In genomic region chr1:154567386-154568164, GRCh38 we compare ENCODE assay signal across 8 cellular contexts. TPM values are rescaled to one million over a fixed set of nuclear protein-coding genes. Genes with fewer than 3 reads are reported as not detected.
DNase-seq lines count a peak whose midpoint lies in the region; ATAC-seq and TF ChIP-seq lines count a peak whose summit lies in the region.

Gene CHRNB2, plus strand, starts transcription at chr1:154567778. Its CDS starts 267 bp downstream, at chr1:154568045.

- H3K9me3 Mint-ChIP-seq in activated T-cell treated with anti-CD3 and anti-CD28 coated beads, Interleukin-2, amount 50 U/mL, for 72 hours, result no peaks in the 10 kb centered on the region
- H3K9me3 Mint-ChIP-seq in neural crest cell, result no peaks in the 10 kb centered on the region
- no peaks in the 10 kb centered on the region for H3K9me3 Mint-ChIP-seq in stimulated activated naive CD8-positive, alpha-beta T cell treated with anti-CD3 and anti-CD28 coated beads, Interleukin-15, amount 100 ng/mL, for 72 hours

- H3K9ac ChIP-seq in NT2/D1 (ENCODE audit: insufficient read length, low read depth), result peak within 1 kb of the TSS; percentile 73

- no peak for TF ChIP-seq CTCF in fibroblast of mammary gland (conservative IDR thresholded peaks at IDR 0.05; ENCODE audit: control insufficient read depth, insufficient read depth, low read depth, low read length)
- TF ChIP-seq CTCF in neural crest cell (conservative IDR thresholded peaks at IDR 0.05), result no peak

- peak; percentile 88 for ATAC-seq in activated T-cell treated with anti-CD3 and anti-CD28 coated beads, Interleukin-2, amount 50 U/mL, for 72 hours (replicated peaks in 1 of 2)
- peak; percentile 91 for ATAC-seq in stimulated activated naive CD8-positive, alpha-beta T cell treated with anti-CD3 and anti-CD28 coated beads, Interleukin-15, amount 100 ng/mL, for 72 hours
- ATAC-seq in GM21367 (IDR thresholded peaks at IDR 0.05; ENCODE audit: unreplicated experiment), result no peak

- peaks cover 29% of the 10 kb centered on the region for H3K27me3 Mint-ChIP-seq in activated T-cell treated with anti-CD3 and anti-CD28 coated beads, Interleukin-2, amount 50 U/mL, for 72 hours (ENCODE audit: low read depth)
- H3K27me3 Mint-ChIP-seq in neural crest cell (ENCODE audit: low read depth), result peaks cover 33% of the 10 kb centered on the region
- peaks cover 33% of the 10 kb centered on the region for H3K27me3 Mint-ChIP-seq in stimulated activated naive CD8-positive, alpha-beta T cell treated with anti-CD3 and anti-CD28 coated beads, Interleukin-15, amount 100 ng/mL, for 72 hours

- peaks cover 45% of the 10 kb centered on the region for H3K27me3 ChIP-seq in NT2/D1 (ENCODE audit: insufficient read depth, insufficient read length)

- H3K36me3 Mint-ChIP-seq in activated T-cell treated with anti-CD3 and anti-CD28 coated beads, Interleukin-2, amount 50 U/mL, for 72 hours (ENCODE audit: insufficient read depth in 2 of 2), result no peaks in the 10 kb centered on the region
- H3K36me3 Mint-ChIP-seq in neural crest cell (ENCODE audit: low read depth), result peaks cover 7% of the 10 kb centered on the region

- H3K4me3 ChIP-seq in NT2/D1 (ENCODE audit: insufficient read length, low read depth), result peak within 1 kb of the TSS; percentile 45
- H3K4me3 ChIP-seq in fibroblast of mammary gland (ENCODE audit: control insufficient read depth, low read depth, low read length), result peak within 1 kb of the TSS; percentile 9

- no peaks in the 10 kb centered on the region for H3K36me3 ChIP-seq in NT2/D1 (ENCODE audit: insufficient read depth, insufficient read length, low read length)

- peak within 1 kb of the TSS; percentile 71 to 74 for H3K4me3 Mint-ChIP-seq in activated T-cell treated with anti-CD3 and anti-CD28 coated beads, Interleukin-2, amount 50 U/mL, for 72 hours
- peak within 1 kb of the TSS; percentile 87 for H3K4me3 Mint-ChIP-seq in neural crest cell
- H3K4me3 Mint-ChIP-seq in stimulated activated naive CD8-positive, alpha-beta T cell treated with anti-CD3 and anti-CD28 coated beads, Interleukin-15, amount 100 ng/mL, for 72 hours, result peak within 1 kb of the TSS; percentile 59 to 65

- peaks cover 20% of the 10 kb centered on the region for H3K4me1 ChIP-seq in NT2/D1 (ENCODE audit: insufficient read depth, insufficient read length)

- H3K9me3 ChIP-seq in NT2/D1 (ENCODE audit: insufficient read depth, low read length), result no peaks in the 10 kb centered on the region

- peak; percentile 84 for DNase-seq in COLO668 (lab: John Stamatoyannopoulos, UW; ENCODE audit: unreplicated experiment)
- DNase-seq in HT1080 (ENCODE audit: low read depth), result peak; percentile 39
- peak; percentile 90 for DNase-seq in NT2/D1 (ENCODE audit: low read depth, low spot score)
- peak; percentile 80 to 85 for DNase-seq in activated T-cell treated with anti-CD3 and anti-CD28 coated beads, Interleukin-2, amount 50 U/mL, for 72 hours
- DNase-seq in fibroblast of mammary gland (ENCODE audit: low read depth), result peak; percentile 19
- peak; percentile 67 for DNase-seq in neural crest cell (ENCODE audit: low read depth, low spot score)
- peak; percentile 69 to 80 for DNase-seq in stimulated activated naive CD8-positive, alpha-beta T cell treated with anti-CD3 and anti-CD28 coated beads, Interleukin-15, amount 100 ng/mL, for 72 hours

- no peak within 1 kb of the TSS for H3K27ac Mint-ChIP-seq in activated T-cell treated with anti-CD3 and anti-CD28 coated beads, Interleukin-2, amount 50 U/mL, for 72 hours
- no peak within 1 kb of the TSS for H3K27ac Mint-ChIP-seq in neural crest cell (ENCODE audit: unreplicated experiment)
- H3K27ac Mint-ChIP-seq in stimulated activated naive CD8-positive, alpha-beta T cell treated with anti-CD3 and anti-CD28 coated beads, Interleukin-15, amount 100 ng/mL, for 72 hours, result no peak within 1 kb of the TSS

- H3K4me1 Mint-ChIP-seq in activated T-cell treated with anti-CD3 and anti-CD28 coated beads, Interleukin-2, amount 50 U/mL, for 72 hours (ENCODE audit: low read depth), result peaks cover 10% of the 10 kb centered on the region
- peaks cover 15% of the 10 kb centered on the region for H3K4me1 Mint-ChIP-seq in neural crest cell
- peaks cover 13% of the 10 kb centered on the region for H3K4me1 Mint-ChIP-seq in stimulated activated naive CD8-positive, alpha-beta T cell treated with anti-CD3 and anti-CD28 coated beads, Interleukin-15, amount 100 ng/mL, for 72 hours

RNA-seq across cellular contexts. Expression of gene CHRNB2, which starts in this region (rescaled TPM):
- total RNA-seq in HT1080 (2014; rRNA removed; shearing (Covaris generic)), result 0.17 and 0.88 TPM in 2 replicates
- 0.06 and 0.14 TPM in 2 replicates for polyA plus RNA-seq in HT1080 (2015; cell fraction: cytosol; rRNA removed)
- 0.16 and 0.18 TPM in 2 replicates for polyA plus RNA-seq in HT1080 (2015; cell fraction: nucleus; rRNA removed)
- under 1 TPM in 1 of 2 donors, not detected in 1; 0.05 TPM for total RNA-seq in activated T-cell treated with anti-CD3 and anti-CD28 coated beads, Interleukin-2, amount 50 U/mL, for 72 hours
- 8.7 and 10.6 TPM in 2 replicates for total RNA-seq in neural crest cell

Comparison
In these comparisons a context has a peak if more than half of its experiments do, and no peak if none do; other contexts are left out.
1. Peak in DNase-seq in HT1080; RNA of the gene not detected or under 1 TPM.
2. Peak in DNase-seq and ATAC-seq in activated T-cell treated with anti-CD3 and anti-CD28 coated beads, Interleukin-2, amount 50 U/mL, for 72 hours; RNA of the gene not detected or under 1 TPM.
3. DNase-seq: peak in every context shown above with its lines; median percentile 90 in NT2/D1; 84 in COLO668; 82 in activated T-cell treated with anti-CD3 and anti-CD28 coated beads, Interleukin-2, amount 50 U/mL, for 72 hours; 74 in stimulated activated naive CD8-positive, alpha-beta T cell treated with anti-CD3 and anti-CD28 coated beads, Interleukin-15, amount 100 ng/mL, for 72 hours; 67 in neural crest cell; 39 in HT1080; 19 in fibroblast of mammary gland.